ENCODE assay signal across 12 cellular contexts in genomic region chr2:205293559-205293958, GRCh38.
"Had no signal": no experiment of that assay in that cellular context is flagged by ENCODE, and none has a peak within 500 bp of the region (broad histone marks: within the 10 kb centered on the region; RNA-seq: fewer than 3 reads in every experiment).

No MANE protein-coding gene starts in this region.

- H3K4me3 Mint-ChIP-seq: effector memory CD8-positive, alpha-beta T cell had no signal

- H3K9me3 Mint-ChIP-seq: effector memory CD8-positive, alpha-beta T cell had no signal

- ATAC-seq: effector memory CD8-positive, alpha-beta T cell; left ventricle myocardium superior had no signal

- H3K27ac Mint-ChIP-seq: effector memory CD8-positive, alpha-beta T cell had no signal

- H3K27me3 Mint-ChIP-seq: effector memory CD8-positive, alpha-beta T cell had no signal

- DNase-seq: activated CD4-positive, alpha-beta T cell treated with anti-CD3 and anti-CD28 coated beads, Interleukin-2, amount 50 U/mL, for 4 hours; activated CD4-positive, CD25-positive, alpha-beta regulatory T cell treated with anti-CD3 and anti-CD28 coated beads, Interleukin-2, amount 50 U/mL, for 72 hours; activated naive CD4-positive, alpha-beta T cell treated with anti-CD3 and anti-CD28 coated beads, Interleukin-2, amount 50 U/mL, for 16 hours; activated T-cell treated with anti-CD3 and anti-CD28 coated beads, Interleukin-2, amount 50 U/mL, for 1 hour; caudate nucleus; effector memory CD8-positive, alpha-beta T cell; hippocampal formation; left ventricle myocardium superior; mesendoderm; stimulated activated CD4-positive, alpha-beta T cell treated with anti-CD3 and anti-CD28 coated beads, Interleukin-4, amount 100 ng/mL, for 24 hours; T-helper 2 cell; thyroid gland had no signal
